36 cellular contexts compared by ENCODE assay signal in genomic region chr9:98836206-98836605, GRCh38.
"Had no signal": no experiment of that assay in that cellular context is flagged by ENCODE, and none has a peak within 500 bp of the region (broad histone marks: within the 10 kb centered on the region; RNA-seq: fewer than 3 reads in every experiment).

No MANE protein-coding gene starts in this region.

- H3K36me3 Mint-ChIP-seq: brain had no signal

- H3K4me1 Mint-ChIP-seq: activated CD4-positive, alpha-beta T cell treated with anti-CD3 and anti-CD28 coated beads for 36 hours; activated CD4-positive, alpha-beta T cell treated with anti-CD3 and anti-CD28 coated beads, Interleukin-2, amount 10 ng/mL, durations not matched to agents 24 days and 14 days; activated CD8-positive, alpha-beta memory T cell treated with anti-CD3 and anti-CD28 coated beads, Interleukin-2, amount 10 ng/mL, durations not matched to agents 7 days and 5 days; activated naive CD4-positive, alpha-beta T cell treated with anti-CD3 and anti-CD28 coated beads, Interleukin-2, amount 50 U/mL, for 24 hours; activated naive CD8-positive, alpha-beta T cell treated with anti-CD3 and anti-CD28 coated beads for 36 hours; activated naive CD8-positive, alpha-beta T cell treated with anti-CD3 and anti-CD28 coated beads, Interleukin-2, amount 50 U/mL, for 24 hours; brain; central memory CD8-positive, alpha-beta T cell; endodermal cell had no signal

- ATAC-seq: activated CD4-positive, alpha-beta T cell treated with anti-CD3 and anti-CD28 coated beads for 36 hours; activated CD8-positive, alpha-beta memory T cell treated with anti-CD3 and anti-CD28 coated beads, Interleukin-2, amount 10 ng/mL, durations not matched to agents 7 days and 5 days; activated CD8-positive, alpha-beta T cell treated with anti-CD3 and anti-CD28 coated beads, Interleukin-2, amount 10 ng/mL, durations not matched to agents 7 days and 5 days; activated naive CD8-positive, alpha-beta T cell treated with anti-CD3 and anti-CD28 coated beads, Interleukin-2, amount 50 U/mL, for 24 hours; esophagus mucosa; foreskin keratinocyte; gastrocnemius medialis; heart left ventricle; T-cell had no signal

- H3K4me1 ChIP-seq: ascending aorta, breast epithelium, foreskin keratinocyte, gastrocnemius medialis had no signal

- H3K27me3 Mint-ChIP-seq: activated CD4-positive, alpha-beta memory T cell treated with anti-CD3 and anti-CD28 coated beads for 36 hours; activated CD4-positive, alpha-beta T cell treated with anti-CD3 and anti-CD28 coated beads for 36 hours; activated CD4-positive, alpha-beta T cell treated with anti-CD3 and anti-CD28 coated beads, Interleukin-2, amount 10 ng/mL, durations not matched to agents 24 days and 14 days; activated CD8-positive, alpha-beta memory T cell treated with anti-CD3 and anti-CD28 coated beads, Interleukin-2, amount 10 ng/mL, durations not matched to agents 7 days and 5 days; activated naive CD4-positive, alpha-beta T cell treated with anti-CD3 and anti-CD28 coated beads, Interleukin-2, amount 50 U/mL, for 24 hours; activated naive CD8-positive, alpha-beta T cell treated with anti-CD3 and anti-CD28 coated beads for 36 hours; activated naive CD8-positive, alpha-beta T cell treated with anti-CD3 and anti-CD28 coated beads, Interleukin-2, amount 50 U/mL, for 24 hours; central memory CD8-positive, alpha-beta T cell; T-cell had no signal

- H3K4me3 ChIP-seq: ascending aorta, breast epithelium, cardiac muscle cell, coronary artery, dorsolateral prefrontal cortex, gastrocnemius medialis, heart left ventricle had no signal

- DNase-seq: activated CD4-positive, alpha-beta memory T cell treated with anti-CD3 and anti-CD28 coated beads for 36 hours; activated CD4-positive, alpha-beta T cell treated with anti-CD3 and anti-CD28 coated beads for 36 hours; activated CD4-positive, alpha-beta T cell treated with anti-CD3 and anti-CD28 coated beads, Interleukin-2, amount 10 ng/mL, durations not matched to agents 24 days and 14 days; activated CD4-positive, CD25-positive, alpha-beta regulatory T cell; activated CD4-positive, CD25-positive, alpha-beta regulatory T cell treated with anti-CD3 and anti-CD28 coated beads, Interleukin-2, amount 50 U/mL, for 72 hours; activated CD8-positive, alpha-beta memory T cell treated with anti-CD3 and anti-CD28 coated beads, Interleukin-2, amount 10 ng/mL, durations not matched to agents 7 days and 5 days; activated CD8-positive, alpha-beta memory T cell treated with anti-CD3 and anti-CD28 coated beads, Interleukin-2, amount 50 U/mL, for 4 hours; activated CD8-positive, alpha-beta T cell treated with anti-CD3 and anti-CD28 coated beads, Interleukin-2, amount 10 ng/mL, durations not matched to agents 7 days and 5 days; activated effector memory CD4-positive, alpha-beta T cell treated with anti-CD3 and anti-CD28 coated beads, Interleukin-2, amount 50 U/mL, for 16 hours; activated naive CD4-positive, alpha-beta T cell treated with anti-CD3 and anti-CD28 coated beads for 36 hours; activated naive CD8-positive, alpha-beta T cell treated with anti-CD3 and anti-CD28 coated beads for 36 hours; activated naive CD8-positive, alpha-beta T cell treated with anti-CD3 and anti-CD28 coated beads, Interleukin-2, amount 50 U/mL, for 24 hours; activated T-cell treated with anti-CD3 and anti-CD28 coated beads, Interleukin-2, amount 50 U/mL, for 1 hour; activated T-cell treated with anti-CD3 and anti-CD28 coated beads, Interleukin-2, amount 50 U/mL, for 48 hours; dorsolateral prefrontal cortex; effector memory CD4-positive, alpha-beta T cell; endodermal cell; foreskin keratinocyte; gastrocnemius medialis; glutamatergic neuron; heart left ventricle; T-cell; T1000 had no signal

- H3K27me3 ChIP-seq: ascending aorta, breast epithelium, cardiac muscle cell, dorsolateral prefrontal cortex, foreskin keratinocyte, gastrocnemius medialis, heart left ventricle had no signal

- H3K9me3 Mint-ChIP-seq: activated CD4-positive, alpha-beta memory T cell treated with anti-CD3 and anti-CD28 coated beads for 36 hours; activated CD4-positive, alpha-beta T cell treated with anti-CD3 and anti-CD28 coated beads, Interleukin-2, amount 10 ng/mL, durations not matched to agents 24 days and 14 days; activated naive CD4-positive, alpha-beta T cell treated with anti-CD3 and anti-CD28 coated beads for 36 hours; activated naive CD4-positive, alpha-beta T cell treated with anti-CD3 and anti-CD28 coated beads, Interleukin-2, amount 50 U/mL, for 24 hours; activated naive CD8-positive, alpha-beta T cell treated with anti-CD3 and anti-CD28 coated beads for 36 hours; activated naive CD8-positive, alpha-beta T cell treated with anti-CD3 and anti-CD28 coated beads, Interleukin-2, amount 50 U/mL, for 24 hours; activated T-helper 1 cell treated with anti-CD3 and anti-CD28 coated beads, Interleukin-12 subunit alpha, Interleukin-12 subunit beta, Interleukin-2, Interleukin-4 antibody, amounts not matched to agents 30 ng/mL and 10 ng/mL and 1 ng/mL, durations not matched to agents 14 hours and 24 hours and 36 hours; activated T-helper 2 cell treated with anti-CD3 and anti-CD28 coated beads, Interferon-gamma antibody, Interleukin-2, Interleukin-4, amounts not matched to agents 10 μg/mL and 5 μg/mL and 100 μg/mL, durations not matched to agents 14 hours and 24 hours and 36 hours; brain; central memory CD8-positive, alpha-beta T cell; dendritic cell treated with granulocyte-macrophage colony-stimulating factor and Interleukin-4, amounts not matched to agents 40 ng/mL and 50 ng/mL, for 4 days; endodermal cell; T-cell; T-helper 1 cell treated with Interleukin-12 subunit alpha and Interleukin-12 subunit beta and Interleukin-4 antibody, amounts not matched to agents 30 μg/mL and 1 μg/mL, for 36 hours; T-helper 2 cell treated with Interferon-gamma antibody and Interleukin-4, amounts not matched to agents 5 μg/mL and 100 μg/mL, for 36 hours had no signal

- H3K4me3 Mint-ChIP-seq: activated CD4-positive, alpha-beta memory T cell treated with anti-CD3 and anti-CD28 coated beads for 36 hours; activated CD4-positive, alpha-beta T cell treated with anti-CD3 and anti-CD28 coated beads for 36 hours; activated CD4-positive, alpha-beta T cell treated with anti-CD3 and anti-CD28 coated beads, Interleukin-2, amount 10 ng/mL, durations not matched to agents 24 days and 14 days; activated CD8-positive, alpha-beta memory T cell treated with anti-CD3 and anti-CD28 coated beads, Interleukin-2, amount 10 ng/mL, durations not matched to agents 7 days and 5 days; activated CD8-positive, alpha-beta T cell treated with anti-CD3 and anti-CD28 coated beads, Interleukin-2, amount 10 ng/mL, durations not matched to agents 7 days and 5 days; activated naive CD4-positive, alpha-beta T cell treated with anti-CD3 and anti-CD28 coated beads for 36 hours; activated naive CD4-positive, alpha-beta T cell treated with anti-CD3 and anti-CD28 coated beads, Interleukin-2, amount 50 U/mL, for 24 hours; activated naive CD8-positive, alpha-beta T cell treated with anti-CD3 and anti-CD28 coated beads for 36 hours; activated naive CD8-positive, alpha-beta T cell treated with anti-CD3 and anti-CD28 coated beads, Interleukin-2, amount 50 U/mL, for 24 hours; activated T-helper 1 cell treated with anti-CD3 and anti-CD28 coated beads, Interleukin-12 subunit alpha, Interleukin-12 subunit beta, Interleukin-2, Interleukin-4 antibody, amounts not matched to agents 30 ng/mL and 10 ng/mL and 1 ng/mL, durations not matched to agents 14 hours and 24 hours and 36 hours; brain; central memory CD8-positive, alpha-beta T cell; dendritic cell treated with granulocyte-macrophage colony-stimulating factor and Interleukin-4, amounts not matched to agents 40 ng/mL and 50 ng/mL, for 4 days; endodermal cell; T-cell; T-helper 1 cell treated with Interleukin-12 subunit alpha and Interleukin-12 subunit beta and Interleukin-4 antibody, amounts not matched to agents 30 μg/mL and 1 μg/mL, for 36 hours; T-helper 2 cell treated with Interferon-gamma antibody and Interleukin-4, amounts not matched to agents 5 μg/mL and 100 μg/mL, for 36 hours had no signal

- H3K27ac Mint-ChIP-seq: activated CD4-positive, alpha-beta memory T cell treated with anti-CD3 and anti-CD28 coated beads for 36 hours; activated CD4-positive, alpha-beta T cell treated with anti-CD3 and anti-CD28 coated beads for 36 hours; activated CD4-positive, alpha-beta T cell treated with anti-CD3 and anti-CD28 coated beads, Interleukin-2, amount 10 ng/mL, durations not matched to agents 24 days and 14 days; activated CD8-positive, alpha-beta memory T cell treated with anti-CD3 and anti-CD28 coated beads, Interleukin-2, amount 10 ng/mL, durations not matched to agents 7 days and 5 days; activated CD8-positive, alpha-beta T cell treated with anti-CD3 and anti-CD28 coated beads, Interleukin-2, amount 10 ng/mL, durations not matched to agents 7 days and 5 days; activated naive CD4-positive, alpha-beta T cell treated with anti-CD3 and anti-CD28 coated beads for 36 hours; activated naive CD4-positive, alpha-beta T cell treated with anti-CD3 and anti-CD28 coated beads, Interleukin-2, amount 50 U/mL, for 24 hours; activated naive CD8-positive, alpha-beta T cell treated with anti-CD3 and anti-CD28 coated beads for 36 hours; activated naive CD8-positive, alpha-beta T cell treated with anti-CD3 and anti-CD28 coated beads, Interleukin-2, amount 50 U/mL, for 24 hours; activated T-helper 1 cell treated with anti-CD3 and anti-CD28 coated beads, Interleukin-12 subunit alpha, Interleukin-12 subunit beta, Interleukin-2, Interleukin-4 antibody, amounts not matched to agents 30 ng/mL and 10 ng/mL and 1 ng/mL, durations not matched to agents 14 hours and 24 hours and 36 hours; activated T-helper 2 cell treated with anti-CD3 and anti-CD28 coated beads, Interferon-gamma antibody, Interleukin-2, Interleukin-4, amounts not matched to agents 10 μg/mL and 5 μg/mL and 100 μg/mL, durations not matched to agents 14 hours and 24 hours and 36 hours; brain; dendritic cell treated with granulocyte-macrophage colony-stimulating factor and Interleukin-4, amounts not matched to agents 40 ng/mL and 50 ng/mL, for 4 days; endodermal cell; T-cell; T-helper 1 cell treated with Interleukin-12 subunit alpha and Interleukin-12 subunit beta and Interleukin-4 antibody, amounts not matched to agents 30 μg/mL and 1 μg/mL, for 36 hours; T-helper 2 cell treated with Interferon-gamma antibody and Interleukin-4, amounts not matched to agents 5 μg/mL and 100 μg/mL, for 36 hours had no signal

- H3K27ac ChIP-seq: ascending aorta, cardiac muscle cell, coronary artery, foreskin keratinocyte, gastrocnemius medialis, heart left ventricle had no signal

- H3K36me3 ChIP-seq: ascending aorta, breast epithelium, cardiac muscle cell, gastrocnemius medialis, heart left ventricle had no signal

- H3K9me3 ChIP-seq: ascending aorta, breast epithelium, gastrocnemius medialis, heart left ventricle had no signal
